ENCODE assay signal across 15 cellular contexts in the genomic region with DNA sequence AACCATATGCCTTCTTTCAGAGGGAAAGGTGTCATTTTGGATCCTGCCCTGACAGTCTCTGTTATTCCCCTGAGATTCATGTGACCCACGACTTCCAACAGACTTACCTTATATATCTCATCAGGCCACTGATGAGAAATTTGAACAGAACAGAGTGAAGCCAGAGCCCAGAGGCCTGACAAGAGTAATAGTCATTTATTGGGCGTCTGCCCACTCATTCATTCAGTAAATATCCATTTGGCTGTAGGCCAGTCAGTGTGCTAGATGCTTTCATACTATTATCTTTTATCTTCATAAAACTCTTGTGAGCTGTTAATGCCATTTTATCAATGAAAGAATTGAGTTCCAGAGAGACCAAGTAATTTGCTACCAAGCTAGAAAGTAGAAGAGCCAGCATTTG. TPM values are rescaled to one million over a fixed set of nuclear protein-coding genes. Genes with fewer than 3 reads are reported as not detected.
A peak's percentile ranks its signal among the peaks of the same experiment; 100 is the strongest.
DNase-seq lines count a peak whose midpoint lies in the region; ATAC-seq, FAIRE-seq and TF ChIP-seq lines count a peak whose summit lies in the region.
"Had no signal": no experiment of that assay in that cellular context is flagged by ENCODE, and none has a peak within 500 bp of the region (broad histone marks: within the 10 kb centered on the region; RNA-seq: fewer than 3 reads in every experiment).

No MANE protein-coding gene starts in this region.

- dilution Hi-C loops in keratinocyte (cut with MboI; ENCODE audit: extremely low pct_ligation_motif_present, low sequenced_read_pairs): no loop called here

- H3K27ac Mint-ChIP-seq in brain (peak overlapping the region in 3 of 5 experiments; percentile 4 to 70 (median 41)), H9 (no peak overlapping the region)

- no peak overlapping the region for H3K14ac ChIP-seq in H9 (ENCODE audit: insufficient read depth, low read length)

- no peak for TF ChIP-seq CTCF in brain (conservative IDR thresholded peaks at IDR 0.05)
- TF ChIP-seq CTCF in keratinocyte (optimal IDR thresholded peaks at IDR 0.05 in 1 of 3, IDR thresholded peaks at IDR 0.05 in 1 of 3, conservative IDR thresholded peaks at IDR 0.05 in 1 of 3; ENCODE audit: extremely low read depth in 1 of 3, insufficient read depth in 2 of 3, low read length in 3 of 3): no peak
- no peak for TF ChIP-seq CTCF in H9 (conservative IDR thresholded peaks at IDR 0.05)

- H3K9me3 Mint-ChIP-seq in brain (no peaks in the 10 kb centered on the region), H9 (no peaks in the 10 kb centered on the region)

- no peaks in the 10 kb centered on the region for H3K9me1 ChIP-seq in keratinocyte (ENCODE audit: control insufficient read depth, extremely low read depth, insufficient read depth, low read length)

- H3K4me3 ChIP-seq in MG63 (no peak overlapping the region), keratinocyte (ENCODE audit: control insufficient read depth in 2 of 3, extremely low read depth in 1 of 3, insufficient read depth in 2 of 3, low read depth in 1 of 3, low read length in 3 of 3) (no peak overlapping the region)
- H3K4me3 ChIP-seq: cardiac muscle cell, lung, tibial artery had no signal

- no peaks in the 10 kb centered on the region for H3K27me3 Mint-ChIP-seq in brain
- no peaks in the 10 kb centered on the region for H3K27me3 Mint-ChIP-seq in H9 (ENCODE audit: low read depth)

- no peak overlapping the region for H4K5ac ChIP-seq in H9 (ENCODE audit: insufficient read length, low read depth, low read length)

- H3K9me3 ChIP-seq in MG63 (no peaks in the 10 kb centered on the region), keratinocyte (ENCODE audit: control insufficient read depth, low read depth, low read length) (no peaks in the 10 kb centered on the region), H9 (ENCODE audit: control insufficient read depth, low read depth, low read length) (no peaks in the 10 kb centered on the region)
- H3K9me3 ChIP-seq: tibial artery had no signal

- no peak overlapping the region for H3K18ac ChIP-seq in H9 (ENCODE audit: insufficient read length, low read depth, low read length)

- H2BK120ac ChIP-seq in H9 (ENCODE audit: low read depth, low read length, poor library complexity, severe bottlenecking): no peak overlapping the region

- H3K4me2 ChIP-seq in keratinocyte (ENCODE audit: control insufficient read depth, extremely low read depth, insufficient read depth, low read depth, low read length) (no peak overlapping the region), H9 (ENCODE audit: insufficient read depth, insufficient read length, low read length) (no peak overlapping the region)

- no peak overlapping the region for H4K8ac ChIP-seq in H9 (replicated peaks; ENCODE audit: insufficient read length, low read depth, low read length)

- H3K4me3 Mint-ChIP-seq in brain (peak overlapping the region in 2 of 5 experiments; percentile 15 to 38), H9 (no peak overlapping the region)

- ATAC-seq in GM18519 (IDR thresholded peaks at IDR 0.05; ENCODE audit: low FRiP score, unreplicated experiment): no peak

- no peak overlapping the region for H2BK12ac ChIP-seq in H9 (ENCODE audit: insufficient read length, low read depth, low read length)

- H3K4me1 ChIP-seq in keratinocyte (ENCODE audit: control insufficient read depth, extremely low read depth, insufficient read depth, low read length) (peaks cover 17% of the 10 kb centered on the region), H9 (ENCODE audit: insufficient read depth, low read length) (0 out of 2 replicates have a peak, but pooled peaks cover 3% of the 10 kb centered on the region)

- no peak overlapping the region for H2AK5ac ChIP-seq in H9 (ENCODE audit: insufficient read length, low read length)

- no peaks in the 10 kb centered on the region for H3K79me2 ChIP-seq in keratinocyte (ENCODE audit: control insufficient read depth, insufficient read depth, low read length)
- H3K79me2 ChIP-seq in H9 (ENCODE audit: insufficient read depth, low read length): no peaks in the 10 kb centered on the region

- no peaks in the 10 kb centered on the region for H3K79me1 ChIP-seq in H9 (ENCODE audit: insufficient read depth, low read depth, low read length, poor library complexity, severe bottlenecking)

- DNase-seq in COR-L47 (lab: John Stamatoyannopoulos, UW): peak; percentile 7
- DNase-seq in MG63: peak; percentile 45
- DNase-seq in keratinocyte (ENCODE audit: low read depth, low spot score): no peak
- no peak for DNase-seq in posterior cingulate gyrus
- no peak for DNase-seq in effector CD8-positive, alpha-beta T cell (lab: John Stamatoyannopoulos, UW)
- no peak for DNase-seq in H9
- DNase-seq: activated T-cell treated with anti-CD3 and anti-CD28 coated beads, Interleukin-2, amount 50 U/mL, for 1 hour; NCI-H2171; tibial artery had no signal

- no peak overlapping the region for H4K91ac ChIP-seq in H9 (ENCODE audit: insufficient read length, low read depth, low read length)

- H3K27ac ChIP-seq in keratinocyte (ENCODE audit: control insufficient read depth, insufficient read depth, low read length) (peak overlapping the region; percentile 28), H9 (ENCODE audit: insufficient read length, low read depth, low read length) (no peak overlapping the region)
- H3K27ac ChIP-seq: cardiac muscle cell, tibial artery, VCaP had no signal

- no peak overlapping the region for H3T11ph ChIP-seq in H9 (ENCODE audit: low read length)

- H3K27me3 ChIP-seq in MG63: no peaks in the 10 kb centered on the region
- H3K27me3 ChIP-seq in keratinocyte (ENCODE audit: control insufficient read depth, extremely low read depth, insufficient read depth, low read length): no peaks in the 10 kb centered on the region
- H3K27me3 ChIP-seq in H9 (ENCODE audit: insufficient read depth, low read length): no peaks in the 10 kb centered on the region
- H3K27me3 ChIP-seq: cardiac muscle cell, tibial artery had no signal

- no peak overlapping the region for H2BK20ac ChIP-seq in H9 (ENCODE audit: low read depth, low read length, poor library complexity, severe bottlenecking)

- H3K56ac ChIP-seq in H9 (ENCODE audit: insufficient read length, low read depth, low read length): no peak overlapping the region

- H2BK15ac ChIP-seq in H9 (ENCODE audit: low read depth, low read length): no peak overlapping the region

- no peak for FAIRE-seq in keratinocyte (lab: Jason Lieb, UNC)
- FAIRE-seq: GM12891 had no signal

- no peak overlapping the region for H3K23ac ChIP-seq in H9 (ENCODE audit: insufficient read length, low read depth, low read length)

- H4K20me1 ChIP-seq in keratinocyte (ENCODE audit: control insufficient read depth, extremely low read depth, insufficient read depth, low read length) (no peaks in the 10 kb centered on the region), H9 (ENCODE audit: control insufficient read depth, insufficient read depth, insufficient read length) (no peaks in the 10 kb centered on the region)

- H3K36me3 Mint-ChIP-seq in brain (peaks cover 19% of the 10 kb centered on the region), H9 (ENCODE audit: insufficient read depth in 1 of 3, low read depth in 3 of 3) (peaks cover 0 to under 1% (median 0%) of the 10 kb centered on the region in 3 experiments; a peak in 2 of 7 replicates)

- no peak overlapping the region for H2BK5ac ChIP-seq in H9 (ENCODE audit: insufficient read length, low read length)

- no peaks in the 10 kb centered on the region for H3K23me2 ChIP-seq in H9 (ENCODE audit: insufficient read length, low read depth, low read length, poor library complexity, severe bottlenecking)

- no peak overlapping the region for H3K9ac ChIP-seq in keratinocyte (ENCODE audit: control insufficient read depth, extremely low read depth, insufficient read depth, low read length)
- H3K9ac ChIP-seq in H9 (ENCODE audit: extremely low read depth, insufficient read length, low read length): no peak overlapping the region

- H3K36me3 ChIP-seq in MG63 (no peaks in the 10 kb centered on the region; the same call in 1 of the 2 replicates), keratinocyte (ENCODE audit: control insufficient read depth in 2 of 2, extremely low read depth in 1 of 2, insufficient read depth in 2 of 2, low read length in 2 of 2) (no peaks in the 10 kb centered on the region)
- H3K36me3 ChIP-seq: cardiac muscle cell had no signal

- intact Hi-C loops in posterior cingulate gyrus (cut with DNase I): no loop called here

- no CpG with 5 or more reads among the region's 2 CpGs for WGBS in H9 (ENCODE audit: extremely low coverage, insufficient read length, low lambda C conversion rate)

- H2AFZ ChIP-seq in keratinocyte (ENCODE audit: control insufficient read depth, low read length) (no peak overlapping the region), H9 (ENCODE audit: low read length) (no peak overlapping the region)

- no peak overlapping the region for H3K4ac ChIP-seq in H9 (ENCODE audit: low read depth, low read length)

- H3K4me1 Mint-ChIP-seq in brain (peaks cover 60% of the 10 kb centered on the region), H9 (peaks cover 18 to 25% of the 10 kb centered on the region in 2 experiments)

RNA-seq across cellular contexts. Expression of gene PTPDC1, which starts 2.2 kb away (rescaled TPM):
- total RNA-seq in MG63 (2014; rRNA removed; shearing (Covaris generic); ENCODE audit: low replicate concordance): 2.4 and 3.6 TPM in 2 replicates
- polyA plus RNA-seq in brain (ENCODE audit: insufficient read depth, low read depth, low replicate concordance) (10.2 TPM), keratinocyte (4.4 to 8.2 TPM (median 7.5 TPM) in 3 replicates)
- 3.0 TPM for polyA plus RNA-seq in keratinocyte (2011; ENCODE audit: low read depth)
- polyA plus RNA-seq in keratinocyte (2011; cell fraction: cytosol; rRNA removed): 2.1 and 3.2 TPM in 2 replicates
- polyA plus RNA-seq in keratinocyte (2011; cell fraction: nucleus; rRNA removed): 23.1 and 25.3 TPM in 2 replicates
- 2.8 and 3.3 TPM in 2 replicates for polyA plus RNA-seq in keratinocyte (2012; ENCODE audit: low replicate concordance)
- 2.9 to 12.6 TPM (median 7.7 TPM) in 3 replicates for polyA minus RNA-seq in keratinocyte
- 4.4 TPM for polyA minus RNA-seq in keratinocyte (2011; cell fraction: cytosol; rRNA and poly(A)+ RNA removed)
- polyA minus RNA-seq in keratinocyte (2011; cell fraction: nucleus; rRNA and poly(A)+ RNA removed): 13.3 and 21.6 TPM in 2 replicates
- 4.8 and 5.4 TPM in 2 replicates for total RNA-seq in H9 (2021)

Comparison
In these comparisons a context has a peak if more than half of its experiments do, and no peak if none do; other contexts are left out.
1. DNase-seq: peak in COR-L47 (single experiment) and MG63 (single experiment); none in keratinocyte (single experiment), posterior cingulate gyrus (0 of 10), effector CD8-positive, alpha-beta T cell (single experiment) and H9 (single experiment).
2. H3K27ac Mint-ChIP-seq: peak in brain (3 of 5); none in H9 (0 of 3).